ENCODE assay signal across 1 cellular context in the genomic region with DNA sequence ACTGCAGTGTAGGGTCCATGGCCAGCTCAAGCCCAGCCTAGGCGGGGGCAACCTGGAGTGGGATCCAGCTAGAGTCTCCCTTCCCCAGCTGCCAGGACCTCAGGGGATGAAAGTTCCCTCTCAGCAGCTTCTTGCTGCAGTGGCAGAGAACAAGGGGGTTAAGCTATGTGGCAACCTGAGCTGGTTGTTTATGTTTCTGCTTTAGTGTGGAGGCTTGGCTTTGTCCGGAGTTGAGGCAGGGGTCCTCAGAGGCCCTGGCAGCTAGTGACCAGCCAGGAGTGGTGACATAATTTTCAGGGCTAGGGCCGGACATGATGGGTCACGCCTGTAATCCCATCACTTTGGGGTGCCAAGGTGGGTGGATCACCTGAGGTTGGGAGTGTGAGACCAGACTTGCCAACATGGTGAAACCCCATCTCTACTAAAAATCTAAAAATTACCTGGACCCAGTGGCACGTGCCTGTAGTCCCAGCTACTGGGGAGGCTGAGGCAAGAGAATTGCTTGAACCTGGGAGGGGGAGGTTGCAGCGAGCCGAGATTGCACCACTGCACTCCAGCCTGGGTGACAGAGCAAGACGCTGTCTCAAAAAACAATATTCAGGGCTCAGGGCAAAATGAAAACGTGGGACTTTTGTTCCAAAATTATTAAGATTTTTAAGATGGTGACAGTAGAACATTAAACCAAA.
TF ChIP-seq lines count a peak whose summit lies in the region.

No MANE protein-coding gene starts in this region.

TF ChIP-seq in endothelial cell of umbilical vein, 7 proteins besides CTCF, POLR2A, EP300 and RAD21:
- TF ChIP-seq MYC (IDR thresholded peaks at IDR 0.05; ENCODE audit: low read depth, low read length) (no peak), EZH2 (IDR thresholded peaks at IDR 0.05; ENCODE audit: borderline replicate concordance, low read depth, low read length, severe bottlenecking) (no peak), FOS (IDR thresholded peaks at IDR 0.05; ENCODE audit: borderline replicate concordance, insufficient read depth, low read length) (no peak), JUN (IDR thresholded peaks at IDR 0.05; ENCODE audit: borderline replicate concordance, insufficient read depth, insufficient read length, low read depth) (no peak), GATA2 (IDR thresholded peaks at IDR 0.05; ENCODE audit: insufficient read depth, insufficient read length, low read depth, low read length) (no peak), POLR2AphosphoS5 (IDR thresholded peaks at IDR 0.05; ENCODE audit: insufficient read depth, low read depth, low read length) (no peak)
- TF ChIP-seq, protein P1, sequence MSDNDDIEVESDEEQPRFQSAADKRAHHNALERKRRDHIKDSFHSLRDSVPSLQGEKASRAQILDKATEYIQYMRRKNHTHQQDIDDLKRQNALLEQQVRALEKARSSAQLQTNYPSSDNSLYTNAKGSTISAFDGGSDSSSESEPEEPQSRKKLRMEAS (IDR thresholded peaks at IDR 0.05; ENCODE audit: insufficient read depth, insufficient read length), result no peak
